16 cellular contexts compared by ENCODE assay signal in the genomic region with DNA sequence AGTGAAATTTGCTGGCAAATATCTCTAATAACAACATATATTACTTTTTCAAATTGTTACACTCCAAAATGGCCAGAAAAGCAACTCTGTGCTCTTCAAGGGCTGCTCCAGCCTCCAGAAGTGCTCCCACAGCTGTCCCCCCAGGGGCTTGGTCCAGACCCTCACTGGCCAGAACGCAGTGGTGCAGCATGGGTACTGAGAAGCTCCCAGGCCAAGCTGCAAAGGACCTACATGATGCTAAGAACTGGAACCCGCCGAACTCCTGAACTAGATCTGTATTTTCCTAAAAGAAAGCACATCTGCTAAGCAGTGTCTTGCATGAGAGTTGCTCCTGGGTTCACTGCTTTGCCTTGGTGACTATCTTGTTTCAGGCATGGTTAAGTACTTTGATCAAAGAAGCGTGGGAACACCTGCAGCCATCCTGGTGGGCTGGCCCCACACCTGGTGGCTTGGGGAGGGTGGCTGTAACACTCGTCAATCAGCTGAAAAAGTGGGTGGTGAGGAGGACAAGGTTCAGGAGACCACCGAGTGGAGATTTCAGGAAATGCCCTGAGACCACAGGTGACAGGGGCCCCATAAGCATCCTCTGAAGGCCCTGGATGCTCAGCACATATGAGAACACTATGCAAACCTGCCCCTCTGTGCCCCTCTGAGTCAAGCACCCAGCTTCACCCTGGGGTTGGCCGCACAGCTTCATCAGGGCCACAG.
A peak's percentile ranks its signal among the peaks of the same experiment; 100 is the strongest.
DNase-seq lines count a peak whose midpoint lies in the region; ATAC-seq and TF ChIP-seq lines count a peak whose summit lies in the region.
"Had no signal": no experiment of that assay in that cellular context is flagged by ENCODE, and none has a peak within 500 bp of the region (broad histone marks: within the 10 kb centered on the region; RNA-seq: fewer than 3 reads in every experiment).

No MANE protein-coding gene starts in this region.

- ATAC-seq in left cardiac atrium (no peak), lower lobe of right lung (no peak), HG03354 (IDR thresholded peaks at IDR 0.05; ENCODE audit: poor library complexity, severe bottlenecking, unreplicated experiment) (no peak)

- TF ChIP-seq EP300 in transverse colon (IDR thresholded peaks at IDR 0.05; ENCODE audit: low read depth): no peak

- TF ChIP-seq POLR2A in Peyer's patch (IDR thresholded peaks at IDR 0.05) (no peak), transverse colon (IDR thresholded peaks at IDR 0.05) (no peak)

- H3K9me3 ChIP-seq in Peyer's patch (no peaks in the 10 kb centered on the region), lower lobe of right lung (no peaks in the 10 kb centered on the region), transverse colon (no peaks in the 10 kb centered on the region)

- DNase-seq in cardiac septum (ENCODE audit: low spot score): peak; percentile 60
- DNase-seq in left cardiac atrium: no peak
- DNase-seq in Peyer's patch: peak in 2 of 3 donors; percentile 25 to 37
- peak; percentile 17 for DNase-seq in lower lobe of right lung
- DNase-seq in transverse colon: no peak
- DNase-seq in NCI-H82 (lab: John Stamatoyannopoulos, UW): no peak
- DNase-seq in NCI-H2107 treated with DMSO at 0.1 percent for 48 hours (lab: John Stamatoyannopoulos, UW; ENCODE audit: unreplicated experiment): no peak
- DNase-seq: activated B cell treated with CpG ODN at 0.5 μM for 24 hours; CD8-positive, alpha-beta memory T cell; effector memory CD4-positive, alpha-beta T cell; NCI-H2029 treated with DMSO at 0.1 percent for 48 hours; PC-9; stimulated activated naive B cell treated with anti-CD40 and anti-IgM and Interleukin-4, amounts not matched to agents 10 μg/mL and 1 μg/mL and 100 μg/mL, for 72 hours had no signal

- H3K4me1 ChIP-seq in Peyer's patch: no peaks in the 10 kb centered on the region
- no peaks in the 10 kb centered on the region for H3K4me1 ChIP-seq in lower lobe of right lung
- peaks cover 0 to 8% (median 0%) of the 10 kb centered on the region in 4 donors for H3K4me1 ChIP-seq in transverse colon

- intact Hi-C loops in cardiac septum (cut with DNase I): no loop called here
- intact Hi-C loops in left cardiac atrium (cut with DNase I): no loop called here
- intact Hi-C loops in lower lobe of right lung (cut with DNase I): no loop called here
- intact Hi-C loops in transverse colon (cut with DNase I; ENCODE audit: low total_unique reads): no loop called here

- H3K27me3 ChIP-seq in Peyer's patch (no peaks in the 10 kb centered on the region), lower lobe of right lung (ENCODE audit: low read depth) (no peaks in the 10 kb centered on the region), transverse colon (no peaks in the 10 kb centered on the region)
- H3K27me3 ChIP-seq: hepatocyte had no signal

- 76% methylated on average over 7 of the region's 7 CpGs; no CpG with 5 or more reads in 1 of the 2 donors for WGBS in transverse colon (ENCODE audit: low coverage in 1 of 2), 2 donors

- H3K27ac ChIP-seq in Peyer's patch (no peak overlapping the region), lower lobe of right lung (no peak overlapping the region), transverse colon (peak overlapping the region in 3 of 4 donors; percentile 8 to 43 (median 41))
- H3K27ac ChIP-seq: hepatocyte, HL-60, PC-9 had no signal

- in situ Hi-C loops in transverse colon (cut with MboI; ENCODE audit: low pct_ligation_motif_present in 1 of 4, low pct_unique_long_range_greater_than_20kb in 1 of 4, low sequenced_read_pairs in 3 of 4): no loop called here

- no peak overlapping the region for H3K4me3 ChIP-seq in Peyer's patch
- H3K4me3 ChIP-seq in lower lobe of right lung: no peak overlapping the region
- no peak overlapping the region for H3K4me3 ChIP-seq in transverse colon
- H3K4me3 ChIP-seq: hepatocyte, PC-9 had no signal

- no peak for TF ChIP-seq CTCF in Peyer's patch (IDR thresholded peaks at IDR 0.05)
- no peak for TF ChIP-seq CTCF in lower lobe of right lung (IDR thresholded peaks at IDR 0.05)
- no peak for TF ChIP-seq CTCF in transverse colon (IDR thresholded peaks at IDR 0.05)

- H3K36me3 ChIP-seq in Peyer's patch: peaks cover 0 to 23% (median 0%) of the 10 kb centered on the region in 3 donors
- H3K36me3 ChIP-seq in lower lobe of right lung: peaks cover 81% of the 10 kb centered on the region
- no peaks in the 10 kb centered on the region for H3K36me3 ChIP-seq in transverse colon

Comparison
In these comparisons a context has a peak if more than half of its experiments do, and no peak if none do; other contexts are left out.
1. DNase-seq: peak in cardiac septum (single experiment), Peyer's patch (2 of 3) and lower lobe of right lung (single experiment); none in left cardiac atrium (single experiment), transverse colon (single experiment), NCI-H82 (single experiment) and NCI-H2107 treated with DMSO at 0.1 percent for 48 hours (single experiment).
2. H3K27ac ChIP-seq: peak in transverse colon (3 of 4); none in Peyer's patch (0 of 4) and lower lobe of right lung (single experiment).